In genomic region chr2:60423066-60423465, GRCh38 we compare ENCODE assay signal across 1 cellular context.
TF ChIP-seq lines count a peak whose summit lies in the region.

No MANE protein-coding gene starts in this region.

TF ChIP-seq in H1, 55 proteins besides CTCF, POLR2A, EP300 and RAD21:
- TF ChIP-seq POU5F1 (IDR thresholded peaks at IDR 0.05; ENCODE audit: low read depth, low read length) (no peak), SUZ12 (IDR thresholded peaks at IDR 0.05; ENCODE audit: low read length) (no peak), TBP (IDR thresholded peaks at IDR 0.05; ENCODE audit: low read depth, low read length) (no peak), EGR1 (IDR thresholded peaks at IDR 0.05; ENCODE audit: borderline replicate concordance, low read depth, low read length) (no peak), BACH1 (IDR thresholded peaks at IDR 0.05; ENCODE audit: low read length) (no peak), BCL11A (IDR thresholded peaks at IDR 0.05; ENCODE audit: low read depth in 2 of 2, low read length in 2 of 2) (no peak), CBX5 (IDR thresholded peaks at IDR 0.05; ENCODE audit: low read depth, low read length) (no peak), SAP30 (IDR thresholded peaks at IDR 0.05; ENCODE audit: insufficient read depth, insufficient replicate concordance, low read length) (no peak)
- TF ChIP-seq, protein P1, sequence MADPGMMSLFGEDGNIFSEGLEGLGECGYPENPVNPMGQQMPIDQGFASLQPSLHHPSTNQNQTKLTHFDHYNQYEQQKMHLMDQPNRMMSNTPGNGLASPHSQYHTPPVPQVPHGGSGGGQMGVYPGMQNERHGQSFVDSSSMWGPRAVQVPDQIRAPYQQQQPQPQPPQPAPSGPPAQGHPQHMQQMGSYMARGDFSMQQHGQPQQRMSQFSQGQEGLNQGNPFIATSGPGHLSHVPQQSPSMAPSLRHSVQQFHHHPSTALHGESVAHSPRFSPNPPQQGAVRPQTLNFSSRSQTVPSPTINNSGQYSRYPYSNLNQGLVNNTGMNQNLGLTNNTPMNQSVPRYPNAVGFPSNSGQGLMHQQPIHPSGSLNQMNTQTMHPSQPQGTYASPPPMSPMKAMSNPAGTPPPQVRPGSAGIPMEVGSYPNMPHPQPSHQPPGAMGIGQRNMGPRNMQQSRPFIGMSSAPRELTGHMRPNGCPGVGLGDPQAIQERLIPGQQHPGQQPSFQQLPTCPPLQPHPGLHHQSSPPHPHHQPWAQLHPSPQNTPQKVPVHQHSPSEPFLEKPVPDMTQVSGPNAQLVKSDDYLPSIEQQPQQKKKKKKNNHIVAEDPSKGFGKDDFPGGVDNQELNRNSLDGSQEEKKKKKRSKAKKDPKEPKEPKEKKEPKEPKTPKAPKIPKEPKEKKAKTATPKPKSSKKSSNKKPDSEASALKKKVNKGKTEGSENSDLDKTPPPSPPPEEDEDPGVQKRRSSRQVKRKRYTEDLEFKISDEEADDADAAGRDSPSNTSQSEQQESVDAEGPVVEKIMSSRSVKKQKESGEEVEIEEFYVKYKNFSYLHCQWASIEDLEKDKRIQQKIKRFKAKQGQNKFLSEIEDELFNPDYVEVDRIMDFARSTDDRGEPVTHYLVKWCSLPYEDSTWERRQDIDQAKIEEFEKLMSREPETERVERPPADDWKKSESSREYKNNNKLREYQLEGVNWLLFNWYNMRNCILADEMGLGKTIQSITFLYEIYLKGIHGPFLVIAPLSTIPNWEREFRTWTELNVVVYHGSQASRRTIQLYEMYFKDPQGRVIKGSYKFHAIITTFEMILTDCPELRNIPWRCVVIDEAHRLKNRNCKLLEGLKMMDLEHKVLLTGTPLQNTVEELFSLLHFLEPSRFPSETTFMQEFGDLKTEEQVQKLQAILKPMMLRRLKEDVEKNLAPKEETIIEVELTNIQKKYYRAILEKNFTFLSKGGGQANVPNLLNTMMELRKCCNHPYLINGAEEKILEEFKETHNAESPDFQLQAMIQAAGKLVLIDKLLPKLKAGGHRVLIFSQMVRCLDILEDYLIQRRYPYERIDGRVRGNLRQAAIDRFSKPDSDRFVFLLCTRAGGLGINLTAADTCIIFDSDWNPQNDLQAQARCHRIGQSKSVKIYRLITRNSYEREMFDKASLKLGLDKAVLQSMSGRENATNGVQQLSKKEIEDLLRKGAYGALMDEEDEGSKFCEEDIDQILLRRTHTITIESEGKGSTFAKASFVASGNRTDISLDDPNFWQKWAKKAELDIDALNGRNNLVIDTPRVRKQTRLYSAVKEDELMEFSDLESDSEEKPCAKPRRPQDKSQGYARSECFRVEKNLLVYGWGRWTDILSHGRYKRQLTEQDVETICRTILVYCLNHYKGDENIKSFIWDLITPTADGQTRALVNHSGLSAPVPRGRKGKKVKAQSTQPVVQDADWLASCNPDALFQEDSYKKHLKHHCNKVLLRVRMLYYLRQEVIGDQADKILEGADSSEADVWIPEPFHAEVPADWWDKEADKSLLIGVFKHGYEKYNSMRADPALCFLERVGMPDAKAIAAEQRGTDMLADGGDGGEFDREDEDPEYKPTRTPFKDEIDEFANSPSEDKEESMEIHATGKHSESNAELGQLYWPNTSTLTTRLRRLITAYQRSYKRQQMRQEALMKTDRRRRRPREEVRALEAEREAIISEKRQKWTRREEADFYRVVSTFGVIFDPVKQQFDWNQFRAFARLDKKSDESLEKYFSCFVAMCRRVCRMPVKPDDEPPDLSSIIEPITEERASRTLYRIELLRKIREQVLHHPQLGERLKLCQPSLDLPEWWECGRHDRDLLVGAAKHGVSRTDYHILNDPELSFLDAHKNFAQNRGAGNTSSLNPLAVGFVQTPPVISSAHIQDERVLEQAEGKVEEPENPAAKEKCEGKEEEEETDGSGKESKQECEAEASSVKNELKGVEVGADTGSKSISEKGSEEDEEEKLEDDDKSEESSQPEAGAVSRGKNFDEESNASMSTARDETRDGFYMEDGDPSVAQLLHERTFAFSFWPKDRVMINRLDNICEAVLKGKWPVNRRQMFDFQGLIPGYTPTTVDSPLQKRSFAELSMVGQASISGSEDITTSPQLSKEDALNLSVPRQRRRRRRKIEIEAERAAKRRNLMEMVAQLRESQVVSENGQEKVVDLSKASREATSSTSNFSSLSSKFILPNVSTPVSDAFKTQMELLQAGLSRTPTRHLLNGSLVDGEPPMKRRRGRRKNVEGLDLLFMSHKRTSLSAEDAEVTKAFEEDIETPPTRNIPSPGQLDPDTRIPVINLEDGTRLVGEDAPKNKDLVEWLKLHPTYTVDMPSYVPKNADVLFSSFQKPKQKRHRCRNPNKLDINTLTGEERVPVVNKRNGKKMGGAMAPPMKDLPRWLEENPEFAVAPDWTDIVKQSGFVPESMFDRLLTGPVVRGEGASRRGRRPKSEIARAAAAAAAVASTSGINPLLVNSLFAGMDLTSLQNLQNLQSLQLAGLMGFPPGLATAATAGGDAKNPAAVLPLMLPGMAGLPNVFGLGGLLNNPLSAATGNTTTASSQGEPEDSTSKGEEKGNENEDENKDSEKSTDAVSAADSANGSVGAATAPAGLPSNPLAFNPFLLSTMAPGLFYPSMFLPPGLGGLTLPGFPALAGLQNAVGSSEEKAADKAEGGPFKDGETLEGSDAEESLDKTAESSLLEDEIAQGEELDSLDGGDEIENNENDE (IDR thresholded peaks at IDR 0.05; ENCODE audit: insufficient replicate concordance, low read length): no peak
